ENCODE assay signal across 17 cellular contexts in the genomic region with DNA sequence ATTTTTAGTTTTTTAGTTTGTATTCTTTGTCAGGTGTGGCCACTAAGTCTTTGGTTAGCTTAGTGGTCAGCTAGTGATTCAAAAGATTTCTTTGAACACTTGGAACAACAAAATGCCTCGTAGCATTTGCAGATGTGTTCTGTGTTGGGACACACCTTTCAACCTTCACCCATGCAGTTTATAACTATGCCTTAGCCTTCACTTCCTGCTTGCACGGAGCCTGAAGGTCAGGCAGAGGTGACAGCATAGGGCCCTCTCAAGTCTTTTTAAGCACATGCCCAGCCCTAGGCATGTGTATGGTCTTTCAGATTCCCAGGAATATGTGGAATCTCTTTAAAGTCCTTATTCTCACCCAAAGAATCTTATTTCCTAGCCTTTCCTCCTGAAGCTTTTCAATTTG. TPM values are rescaled to one million over a fixed set of nuclear protein-coding genes. Genes with fewer than 3 reads are reported as not detected.
DNase-seq lines count a peak whose midpoint lies in the region; ATAC-seq and TF ChIP-seq lines count a peak whose summit lies in the region.
"Had no signal": no experiment of that assay in that cellular context is flagged by ENCODE, and none has a peak within 500 bp of the region (broad histone marks: within the 10 kb centered on the region; RNA-seq: fewer than 3 reads in every experiment).

No MANE protein-coding gene starts in this region.

- H3K27me3 Mint-ChIP-seq in activated T-cell treated with anti-CD3 and anti-CD28 coated beads, Interleukin-2, amount 50 U/mL, for 24 hours, result no peaks in the 10 kb centered on the region
- H3K27me3 Mint-ChIP-seq in activated T-cell treated with anti-CD3 and anti-CD28 coated beads, Interleukin-2, amount 50 U/mL, for 4 hours (ENCODE audit: low read depth), result no peaks in the 10 kb centered on the region
- no peaks in the 10 kb centered on the region for H3K27me3 Mint-ChIP-seq in T-helper 17 cell
- no peaks in the 10 kb centered on the region for H3K27me3 Mint-ChIP-seq in effector memory CD8-positive, alpha-beta T cell

- H3K4me1 ChIP-seq in neutrophil (ENCODE audit: control insufficient read depth in 1 of 2, insufficient read depth in 1 of 2, low read depth in 1 of 2, low read length in 1 of 2), result no peaks in the 10 kb centered on the region
- H3K4me1 ChIP-seq: Caco-2 had no signal

- DNase-seq in activated T-cell treated with anti-CD3 and anti-CD28 coated beads, Interleukin-2, amount 50 U/mL, for 24 hours, result no peak
- DNase-seq in activated T-cell treated with anti-CD3 and anti-CD28 coated beads, Interleukin-2, amount 50 U/mL, for 4 hours, result no peak
- DNase-seq in T-helper 17 cell (no peak), SKM-1 treated with dmso at 0.1 percent for 144 hours (lab: John Stamatoyannopoulos, UW; ENCODE audit: unreplicated experiment) (no peak)
- no peak for DNase-seq in effector memory CD8-positive, alpha-beta T cell
- DNase-seq: Caco-2, GM23248, MG63, NCI-H1105, NCI-H187 treated with DMSO at 0.1 percent for 48 hours, NCI-H774, SHP77 had no signal

- peaks cover 11% of the 10 kb centered on the region for H3K4me1 Mint-ChIP-seq in activated T-cell treated with anti-CD3 and anti-CD28 coated beads, Interleukin-2, amount 50 U/mL, for 24 hours (ENCODE audit: low read depth)
- peaks cover 6% of the 10 kb centered on the region for H3K4me1 Mint-ChIP-seq in activated T-cell treated with anti-CD3 and anti-CD28 coated beads, Interleukin-2, amount 50 U/mL, for 4 hours (ENCODE audit: low read depth)
- H3K4me1 Mint-ChIP-seq in T-helper 17 cell, result peaks cover 13% of the 10 kb centered on the region
- H3K4me1 Mint-ChIP-seq in effector memory CD8-positive, alpha-beta T cell (ENCODE audit: low read depth in 2 of 2), result peaks cover 0 to 6% of the 10 kb centered on the region in 2 donors

- no peaks in the 10 kb centered on the region for H3K27me3 ChIP-seq in neutrophil
- H3K27me3 ChIP-seq: BLaER1 treated with 17β-estradiol and CSF1 and Interleukin-3, amounts not matched to agents 10 nM and 100 nM; MG63 had no signal

- peaks cover 82% of the 10 kb centered on the region for H3K36me3 ChIP-seq in neutrophil

- no peaks in the 10 kb centered on the region for H3K9me3 ChIP-seq in T-helper 17 cell (ENCODE audit: control insufficient read depth, low read length, poor library complexity, severe bottlenecking)
- H3K9me3 ChIP-seq in neutrophil, result no peaks in the 10 kb centered on the region
- H3K9me3 ChIP-seq: Caco-2 had no signal

- peak overlapping the region; percentile 44 for H3K27ac ChIP-seq in neutrophil
- H3K27ac ChIP-seq: BLaER1 treated with 17β-estradiol and CSF1 and Interleukin-3, amounts not matched to agents 10 nM and 100 nM; GM23248 had no signal

- ATAC-seq in activated T-cell treated with anti-CD3 and anti-CD28 coated beads, Interleukin-2, amount 50 U/mL, for 4 hours, result no peak
- ATAC-seq in T-helper 17 cell (no peak), GM21576 (IDR thresholded peaks at IDR 0.05; ENCODE audit: unreplicated experiment) (no peak), GM19395 (IDR thresholded peaks at IDR 0.05; ENCODE audit: unreplicated experiment) (no peak)
- no peak for ATAC-seq in effector memory CD8-positive, alpha-beta T cell (replicated peaks)

- H3K4me3 Mint-ChIP-seq in activated T-cell treated with anti-CD3 and anti-CD28 coated beads, Interleukin-2, amount 50 U/mL, for 24 hours, result no peak overlapping the region
- H3K4me3 Mint-ChIP-seq in activated T-cell treated with anti-CD3 and anti-CD28 coated beads, Interleukin-2, amount 50 U/mL, for 4 hours, result no peak overlapping the region
- no peak overlapping the region for H3K4me3 Mint-ChIP-seq in T-helper 17 cell
- H3K4me3 Mint-ChIP-seq in effector memory CD8-positive, alpha-beta T cell, result no peak overlapping the region

- peaks cover 77% of the 10 kb centered on the region for H3K36me3 Mint-ChIP-seq in activated T-cell treated with anti-CD3 and anti-CD28 coated beads, Interleukin-2, amount 50 U/mL, for 24 hours (ENCODE audit: low read depth)
- H3K36me3 Mint-ChIP-seq in activated T-cell treated with anti-CD3 and anti-CD28 coated beads, Interleukin-2, amount 50 U/mL, for 4 hours (ENCODE audit: insufficient read depth), result peaks cover 41% of the 10 kb centered on the region
- H3K36me3 Mint-ChIP-seq in T-helper 17 cell (ENCODE audit: low read depth), result peaks cover 7% of the 10 kb centered on the region
- peaks cover 51% of the 10 kb centered on the region for H3K36me3 Mint-ChIP-seq in effector memory CD8-positive, alpha-beta T cell (ENCODE audit: insufficient read depth)

- peaks cover 14% of the 10 kb centered on the region for H3K9me3 Mint-ChIP-seq in activated T-cell treated with anti-CD3 and anti-CD28 coated beads, Interleukin-2, amount 50 U/mL, for 24 hours
- H3K9me3 Mint-ChIP-seq in activated T-cell treated with anti-CD3 and anti-CD28 coated beads, Interleukin-2, amount 50 U/mL, for 4 hours, result no peaks in the 10 kb centered on the region
- H3K9me3 Mint-ChIP-seq in effector memory CD8-positive, alpha-beta T cell, result no peaks in the 10 kb centered on the region

- no peak for TF ChIP-seq CTCF in neutrophil (IDR thresholded peaks at IDR 0.05)

- H3K4me3 ChIP-seq in neutrophil (ENCODE audit: low read depth in 1 of 2, low read length in 1 of 2), result no peak overlapping the region
- H3K4me3 ChIP-seq: BLaER1 treated with 17β-estradiol and CSF1 and Interleukin-3, amounts not matched to agents 10 nM and 100 nM; GM23248; MG63 had no signal

- peak overlapping the region; percentile 45 for H3K27ac Mint-ChIP-seq in activated T-cell treated with anti-CD3 and anti-CD28 coated beads, Interleukin-2, amount 50 U/mL, for 24 hours
- H3K27ac Mint-ChIP-seq in T-helper 17 cell, result peak overlapping the region; percentile 1
- peak overlapping the region; percentile 39 to 88 for H3K27ac Mint-ChIP-seq in effector memory CD8-positive, alpha-beta T cell

RNA-seq across cellular contexts. Expression of a gene that starts 17.6 kb away (rescaled TPM):
- not detected for total RNA-seq in activated T-cell treated with anti-CD3 and anti-CD28 coated beads, Interleukin-2, amount 50 U/mL, for 4 hours
- total RNA-seq in T-helper 17 cell, result not detected
- total RNA-seq: Caco-2, NCI-H460 had no signal

RNA-seq across cellular contexts. Expression of a gene that starts 55.2 kb away (rescaled TPM):
- 100 to 1,000 TPM; 157 to 161 (median 158) TPM for total RNA-seq in activated T-cell treated with anti-CD3 and anti-CD28 coated beads, Interleukin-2, amount 50 U/mL, for 4 hours
- total RNA-seq in T-helper 17 cell, result 100 to 1,000 TPM; 199 to 209 TPM

Comparison
In these comparisons a context has a peak if more than half of its experiments do, and no peak if none do; other contexts are left out.
1. H3K27ac Mint-ChIP-seq: peak in every context shown above with its lines; median percentile 64 in effector memory CD8-positive, alpha-beta T cell; 45 in activated T-cell treated with anti-CD3 and anti-CD28 coated beads, Interleukin-2, amount 50 U/mL, for 24 hours; 1 in T-helper 17 cell.